Comparison of ENCODE assay signal across 8 cellular contexts in genomic region chr9:137294684-137295312, GRCh38. TPM values are rescaled to one million over a fixed set of nuclear protein-coding genes. Genes with fewer than 3 reads are reported as not detected.
DNase-seq lines count a peak whose midpoint lies in the region; ATAC-seq and TF ChIP-seq lines count a peak whose summit lies in the region.

No MANE protein-coding gene starts in this region.

- peaks cover 9 to 13% (median 11%) of the 10 kb centered on the region in 3 donors for H3K4me1 Mint-ChIP-seq in naive B cell

- H3K27ac Mint-ChIP-seq in naive B cell, result peak overlapping the region in 2 of 6 donors; percentile 28 to 67

- H3K4me3 Mint-ChIP-seq in naive B cell, result peak overlapping the region; percentile 44 to 88 (median 66)

- peaks cover 0 to 2% (median 0%) of the 10 kb centered on the region in 7 donors for H3K9me3 Mint-ChIP-seq in naive B cell

- peaks cover 14 to 40% (median 26%) of the 10 kb centered on the region in 3 donors for H3K27me3 Mint-ChIP-seq in naive B cell

- ATAC-seq in naive B cell (ENCODE audit: low read depth in 2 of 2) (peak; percentile 19 to 20), HG03159 (IDR thresholded peaks at IDR 0.05; ENCODE audit: unreplicated experiment) (no peak), HG02623 (IDR thresholded peaks at IDR 0.05; ENCODE audit: unreplicated experiment) (no peak), GM19467 (IDR thresholded peaks at IDR 0.05; ENCODE audit: unreplicated experiment) (no peak)

- H3K36me3 Mint-ChIP-seq in naive B cell, result no peaks in the 10 kb centered on the region

- no peak overlapping the region for H3K27ac ChIP-seq in coronary artery

- H3K4me3 ChIP-seq in coronary artery, result peak overlapping the region; percentile 70

- no peak for TF ChIP-seq CTCF in coronary artery (IDR thresholded peaks at IDR 0.05)

- DNase-seq in DMS53 (lab: John Stamatoyannopoulos, UW) (peak; percentile 92), LoVo (ENCODE audit: low spot score) (peak; percentile 37), coronary artery (ENCODE audit: low spot score) (no peak), naive B cell (no peak), NCI-H2171 (lab: John Stamatoyannopoulos, UW) (no peak)

RNA-seq across cellular contexts. Expression of gene NRARP, which starts 7.3 kb away (rescaled TPM):
- under 1 TPM in 1 of 6 donors, not detected in 5; 0.37 TPM for polyA plus RNA-seq in naive B cell (ENCODE audit: low read depth in 6 of 6)

RNA-seq across cellular contexts. Expression of gene TOR4A, which starts 17.3 kb away (rescaled TPM):
- 1 to 10 TPM; 2.4 to 6.2 (median 4.1) TPM for polyA plus RNA-seq in naive B cell (ENCODE audit: low read depth in 6 of 6)

RNA-seq across cellular contexts. Expression of gene NELFB, which starts 39.7 kb away (rescaled TPM):
- polyA plus RNA-seq in naive B cell (ENCODE audit: low read depth in 6 of 6), result 10 to 100 TPM; 23.5 to 37.8 (median 27.2) TPM

RNA-seq across cellular contexts. Expression of gene STPG3, which starts 43.7 kb away (rescaled TPM):
- polyA plus RNA-seq in naive B cell (ENCODE audit: low read depth in 6 of 6), result not detected

RNA-seq across cellular contexts. Expression of gene TUBB4B, which starts 53.7 kb away (rescaled TPM):
- 10 to 100 TPM; 22.7 to 53.2 (median 40.2) TPM for polyA plus RNA-seq in naive B cell (ENCODE audit: low read depth in 6 of 6)

Comparison
In these comparisons a context has a peak if more than half of its experiments do, and no peak if none do; other contexts are left out.
1. DNase-seq: peak in DMS53 (single experiment) and LoVo (single experiment); none in coronary artery (single experiment), naive B cell (single experiment) and NCI-H2171 (single experiment).
2. ATAC-seq: peak in naive B cell (2 of 2); none in HG03159 (single experiment), HG02623 (single experiment) and GM19467 (single experiment).